Comparison of ENCODE assay signal across 31 cellular contexts in the genomic region with DNA sequence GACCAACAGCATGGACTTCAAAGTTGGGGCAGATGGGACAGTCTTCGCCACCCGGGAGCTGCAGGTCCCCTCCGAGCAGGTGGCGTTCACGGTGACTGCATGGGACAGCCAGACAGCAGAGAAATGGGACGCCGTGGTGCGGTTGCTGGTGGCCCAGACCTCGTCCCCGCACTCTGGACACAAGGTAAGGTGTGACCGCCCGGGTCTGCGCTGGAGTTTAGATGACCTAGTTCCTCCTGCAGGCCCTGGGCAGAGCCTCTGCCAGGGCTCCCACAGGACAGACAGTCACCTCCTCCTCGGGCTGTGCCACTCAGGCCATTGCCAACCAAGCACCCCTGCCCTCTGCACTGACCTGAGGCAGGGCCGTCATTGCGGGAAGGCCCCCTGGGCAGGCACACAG.
"Had no signal": no experiment of that assay in that cellular context is flagged by ENCODE, and none has a peak within 500 bp of the region (broad histone marks: within the 10 kb centered on the region; RNA-seq: fewer than 3 reads in every experiment).

No MANE protein-coding gene starts in this region.

- DNase-seq: activated CD4-positive, alpha-beta memory T cell treated with anti-CD3 and anti-CD28 coated beads, Interleukin-2, amount 10 ng/mL, durations not matched to agents 7 days and 5 days; activated CD4-positive, alpha-beta T cell treated with anti-CD3 and anti-CD28 coated beads for 1 hour; activated CD4-positive, alpha-beta T cell treated with anti-CD3 and anti-CD28 coated beads for 4 hours; activated CD4-positive, alpha-beta T cell treated with anti-CD3 and anti-CD28 coated beads, Interleukin-2, amount 10 ng/mL, durations not matched to agents 7 days and 5 days; activated CD4-positive, alpha-beta T cell treated with anti-CD3 and anti-CD28 coated beads, Interleukin-2, amount 50 U/mL, for 4 hours; activated CD4-positive, CD25-positive, alpha-beta regulatory T cell; activated CD8-positive, alpha-beta memory T cell treated with anti-CD3 and anti-CD28 coated beads, Interleukin-2, amount 50 U/mL, for 48 hours; activated gamma-delta T cell; activated naive CD4-positive, alpha-beta T cell; activated naive CD4-positive, alpha-beta T cell treated with anti-CD3 and anti-CD28 coated beads, Interleukin-2, amount 10 ng/mL, durations not matched to agents 7 days and 5 days; activated naive CD8-positive, alpha-beta T cell treated with anti-CD3 and anti-CD28 coated beads, Interleukin-2, amount 10 ng/mL, durations not matched to agents 7 days and 5 days; activated T-cell treated with anti-CD3 and anti-CD28 coated beads for 4 hours; activated T-cell treated with anti-CD3 and anti-CD28 coated beads, Interleukin-2, amount 50 U/mL, for 24 hours; activated T-cell treated with anti-CD3 and anti-CD28 coated beads, Interleukin-2, amount 50 U/mL, for 72 hours; brain microvascular endothelial cell; cortex of kidney; dermis blood vessel endothelial cell; effector CD4-positive, alpha-beta T cell; effector memory CD8-positive, alpha-beta T cell; erythroblast; foreskin keratinocyte; gastrocnemius medialis; glutamatergic neuron; heart left ventricle; T-helper 2 cell had no signal

- H3K27me3 Mint-ChIP-seq: activated CD4-positive, alpha-beta memory T cell treated with anti-CD3 and anti-CD28 coated beads, Interleukin-2, amount 10 ng/mL, durations not matched to agents 7 days and 5 days; activated CD4-positive, alpha-beta T cell treated with anti-CD3 and anti-CD28 coated beads, Interleukin-2, amount 10 ng/mL, durations not matched to agents 7 days and 5 days; activated naive CD4-positive, alpha-beta T cell treated with anti-CD3 and anti-CD28 coated beads, Interleukin-2, amount 10 ng/mL, durations not matched to agents 7 days and 5 days had no signal

- H3K27ac ChIP-seq: brain microvascular endothelial cell, esophagus muscularis mucosa, foreskin keratinocyte, gastrocnemius medialis, heart left ventricle had no signal

- H3K27ac Mint-ChIP-seq: activated CD4-positive, alpha-beta memory T cell treated with anti-CD3 and anti-CD28 coated beads, Interleukin-2, amount 10 ng/mL, durations not matched to agents 7 days and 5 days; activated naive CD4-positive, alpha-beta T cell treated with anti-CD3 and anti-CD28 coated beads, Interleukin-2, amount 10 ng/mL, durations not matched to agents 7 days and 5 days; activated naive CD4-positive, alpha-beta T cell treated with anti-CD3 and anti-CD28 coated beads, Interleukin-2, amount 50 U/mL, for 72 hours; activated naive CD8-positive, alpha-beta T cell treated with anti-CD3 and anti-CD28 coated beads, Interleukin-2, amount 10 ng/mL, durations not matched to agents 7 days and 5 days; activated T-cell treated with anti-CD3 and anti-CD28 coated beads, Interleukin-2, amount 50 U/mL, for 24 hours; activated T-cell treated with anti-CD3 and anti-CD28 coated beads, Interleukin-2, amount 50 U/mL, for 72 hours; effector memory CD8-positive, alpha-beta T cell had no signal

- FAIRE-seq: astrocyte, bronchial epithelial cell, colon had no signal

- H3K4me1 ChIP-seq: esophagus muscularis mucosa, foreskin keratinocyte, gastrocnemius medialis, heart left ventricle had no signal

- H3K4me3 Mint-ChIP-seq: activated CD4-positive, alpha-beta memory T cell treated with anti-CD3 and anti-CD28 coated beads, Interleukin-2, amount 10 ng/mL, durations not matched to agents 7 days and 5 days; activated CD4-positive, alpha-beta T cell treated with anti-CD3 and anti-CD28 coated beads, Interleukin-2, amount 10 ng/mL, durations not matched to agents 7 days and 5 days; activated naive CD4-positive, alpha-beta T cell treated with anti-CD3 and anti-CD28 coated beads, Interleukin-2, amount 10 ng/mL, durations not matched to agents 7 days and 5 days; activated naive CD8-positive, alpha-beta T cell treated with anti-CD3 and anti-CD28 coated beads, Interleukin-2, amount 10 ng/mL, durations not matched to agents 7 days and 5 days; activated T-cell treated with anti-CD3 and anti-CD28 coated beads, Interleukin-2, amount 50 U/mL, for 24 hours; activated T-cell treated with anti-CD3 and anti-CD28 coated beads, Interleukin-2, amount 50 U/mL, for 72 hours; central memory CD8-positive, alpha-beta T cell; effector memory CD8-positive, alpha-beta T cell had no signal

- H3K4me1 Mint-ChIP-seq: activated CD4-positive, alpha-beta memory T cell treated with anti-CD3 and anti-CD28 coated beads, Interleukin-2, amount 10 ng/mL, durations not matched to agents 7 days and 5 days; activated CD4-positive, alpha-beta T cell treated with anti-CD3 and anti-CD28 coated beads, Interleukin-2, amount 10 ng/mL, durations not matched to agents 7 days and 5 days; activated naive CD4-positive, alpha-beta T cell treated with anti-CD3 and anti-CD28 coated beads, Interleukin-2, amount 10 ng/mL, durations not matched to agents 7 days and 5 days; activated naive CD8-positive, alpha-beta T cell treated with anti-CD3 and anti-CD28 coated beads, Interleukin-2, amount 10 ng/mL, durations not matched to agents 7 days and 5 days; central memory CD8-positive, alpha-beta T cell had no signal

- H3K27me3 ChIP-seq: brain microvascular endothelial cell, gastrocnemius medialis had no signal

- H3K4me3 ChIP-seq: esophagus muscularis mucosa, gastrocnemius medialis, heart left ventricle had no signal

- H3K9me3 Mint-ChIP-seq: activated CD4-positive, alpha-beta memory T cell treated with anti-CD3 and anti-CD28 coated beads, Interleukin-2, amount 10 ng/mL, durations not matched to agents 7 days and 5 days; activated T-cell treated with anti-CD3 and anti-CD28 coated beads, Interleukin-2, amount 50 U/mL, for 24 hours; effector memory CD8-positive, alpha-beta T cell had no signal

- H3K36me3 Mint-ChIP-seq: activated naive CD4-positive, alpha-beta T cell treated with anti-CD3 and anti-CD28 coated beads, Interleukin-2, amount 10 ng/mL, durations not matched to agents 7 days and 5 days; activated naive CD8-positive, alpha-beta T cell treated with anti-CD3 and anti-CD28 coated beads, Interleukin-2, amount 10 ng/mL, durations not matched to agents 7 days and 5 days had no signal

- H3K9me3 ChIP-seq: gastrocnemius medialis had no signal

- H3K36me3 ChIP-seq: brain microvascular endothelial cell, esophagus muscularis mucosa, gastrocnemius medialis, heart left ventricle had no signal
